26 cellular contexts compared by ENCODE assay signal in the genomic region with DNA sequence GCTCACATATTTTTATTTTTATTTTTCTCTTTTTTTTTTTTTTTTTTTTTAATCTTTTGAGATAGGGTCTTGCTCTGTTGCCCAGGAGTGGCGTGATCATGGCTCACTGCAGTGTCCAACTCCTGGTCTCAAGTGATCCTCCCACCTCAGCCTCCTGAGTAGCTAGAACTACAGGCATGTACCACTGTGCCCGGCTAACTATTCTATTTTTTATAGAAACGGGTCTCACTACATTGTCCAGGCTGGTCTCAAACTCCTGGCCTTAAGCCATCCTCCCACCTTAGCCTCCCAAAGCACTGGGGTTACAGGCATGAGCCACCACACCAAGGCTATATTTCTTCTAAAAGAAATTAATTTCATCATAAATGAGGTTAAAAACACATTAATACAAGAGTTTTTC. TPM values are rescaled to one million over a fixed set of nuclear protein-coding genes. Genes with fewer than 3 reads are reported as not detected.
A peak's percentile ranks its signal among the peaks of the same experiment; 100 is the strongest.
DNase-seq lines count a peak whose midpoint lies in the region; ATAC-seq, FAIRE-seq and TF ChIP-seq lines count a peak whose summit lies in the region.
"Had no signal": no experiment of that assay in that cellular context is flagged by ENCODE, and none has a peak within 500 bp of the region (broad histone marks: within the 10 kb centered on the region; RNA-seq: fewer than 3 reads in every experiment).

No MANE protein-coding gene starts in this region.

- H3K27ac Mint-ChIP-seq in WTC11 (no peak overlapping the region), immature natural killer cell (peak overlapping the region; percentile 17 to 98 (median 70))
- H3K27ac Mint-ChIP-seq: CD14-positive monocyte; CD4-positive, alpha-beta memory T cell; CD4-positive, CD25-positive, alpha-beta regulatory T cell had no signal

- no peak overlapping the region for H2AFZ ChIP-seq in K562 (ENCODE audit: low read depth, low read length)

- no peak for TF ChIP-seq EP300 in K562 (IDR thresholded peaks at IDR 0.05; ENCODE audit: low read length)

- H3K79me2 ChIP-seq in K562 (ENCODE audit: control insufficient read depth, insufficient read depth, low read length), result no peaks in the 10 kb centered on the region

- CTCF ChIA-PET in WTC11 (lab: Charles Lee), result no interaction called here
- CTCF ChIA-PET in K562 (lab: Yijun Ruan, JAX; ENCODE audit: low intra/inter-chr PET ratio), result interaction anchor here (0.6 kb wide), 1 partner anchor 32 kb away, joined by 3 read pairs; no protein-coding TSS in a partner anchor

- TF ChIP-seq RAD21 in K562 (CRISPR knock-in tag; conservative IDR thresholded peaks at IDR 0.05 in 1 of 2, IDR thresholded peaks at IDR 0.05 in 1 of 2), result no peak

- no peaks in the 10 kb centered on the region for H3K36me3 Mint-ChIP-seq in WTC11
- H3K36me3 Mint-ChIP-seq in immature natural killer cell, result peaks cover 15 to 27% (median 25%) of the 10 kb centered on the region in 3 donors

- no peak overlapping the region for H3K4me3 ChIP-seq in K562
- H3K4me3 ChIP-seq in coronary artery, result no peak overlapping the region
- H3K4me3 ChIP-seq: BLaER1, GM12878 had no signal

- H3K4me3 Mint-ChIP-seq in WTC11 (no peak overlapping the region), immature natural killer cell (no peak overlapping the region)
- H3K4me3 Mint-ChIP-seq: CD14-positive monocyte; CD4-positive, alpha-beta memory T cell; CD4-positive, CD25-positive, alpha-beta regulatory T cell; CD8-positive, alpha-beta memory T cell had no signal

- H3K27ac ChIP-seq in K562 (ENCODE audit: extremely low read depth, low read depth, low read length) (no peak overlapping the region), coronary artery (no peak overlapping the region)
- H3K27ac ChIP-seq: BLaER1 had no signal

- in situ Hi-C loops in K562 (cut with MboI), result no loop called here

- H3K4me1 ChIP-seq in K562 (replicated peaks in 1 of 2; ENCODE audit: control insufficient read depth in 2 of 2, insufficient read depth in 2 of 2, low read length in 2 of 2), result no peaks in the 10 kb centered on the region
- H3K4me1 ChIP-seq: BLaER1 had no signal

- no peak for FAIRE-seq in K562 (lab: Jason Lieb, UNC)
- FAIRE-seq: A204.1, GM12878, GM12892, GM18507 had no signal

- no TSS peak for BruUV-seq in K562 (replicated peaks; lab: Mats Ljungman, UMichigan)

- H3K36me3 ChIP-seq in K562 (ENCODE audit: control insufficient read depth, insufficient read depth, low read length), result peaks cover 15% of the 10 kb centered on the region; the same call in 2 of the 3 replicates
- H3K36me3 ChIP-seq: BE2C had no signal

- no peak for TF ChIP-seq POLR2A in K562 (conservative IDR thresholded peaks at IDR 0.05)

- DNase-seq in WTC11 (ENCODE audit: low spot score), result no peak
- no peak for DNase-seq in K562 (ENCODE audit: extremely low read depth in 1 of 4, low spot score in 3 of 4)
- no peak for DNase-seq in immature natural killer cell
- no peak for DNase-seq in coronary artery (ENCODE audit: low spot score)
- DNase-seq in NCI-H2171 (lab: John Stamatoyannopoulos, UW), result no peak
- DNase-seq: 8988T; ACHN; BE2C; C1 segment of cervical spinal cord; CD4-positive, alpha-beta memory T cell; CD4-positive, CD25-positive, alpha-beta regulatory T cell; CD8-positive, alpha-beta memory T cell; COR-L47; DMS 273 treated with DMSO at 0.1 percent for 48 hours; DMS153; DMS53; DMS79; DND-41; EL; GDM1 had no signal

- H3K4me2 ChIP-seq in K562 (ENCODE audit: insufficient read depth, low read length), result no peak overlapping the region
- H3K4me2 ChIP-seq: BLaER1 had no signal

- ATAC-seq in WTC11, result no peak
- ATAC-seq in K562, result no peak
- ATAC-seq: GM12878 had no signal

- H3K4me1 Mint-ChIP-seq in WTC11 (no peaks in the 10 kb centered on the region), immature natural killer cell (peaks cover 59 to 76% of the 10 kb centered on the region in 2 donors)
- H3K4me1 Mint-ChIP-seq: CD14-positive monocyte had no signal

- no peaks in the 10 kb centered on the region for H3K27me3 ChIP-seq in K562 (ENCODE audit: control insufficient read depth in 2 of 2, insufficient read depth in 2 of 2, low read length in 2 of 2)
- H3K27me3 ChIP-seq: BE2C, BLaER1 had no signal

- no peaks in the 10 kb centered on the region for H3K9me3 ChIP-seq in K562 (replicated peaks; ENCODE audit: control insufficient read depth, insufficient read depth, low read depth, low read length)
- H3K9me3 ChIP-seq: BE2C, BLaER1 had no signal

- no peak for TF ChIP-seq CTCF in WTC11 (IDR thresholded peaks at IDR 0.05)
- no peak for TF ChIP-seq CTCF in K562 (IDR thresholded peaks at IDR 0.05 in 2 of 3, conservative IDR thresholded peaks at IDR 0.05 in 1 of 3; ENCODE audit: insufficient read depth in 2 of 3, low read depth in 1 of 3, low read length in 3 of 3)
- no peak for TF ChIP-seq CTCF in coronary artery (IDR thresholded peaks at IDR 0.05)

- no peak overlapping the region for H3K9ac ChIP-seq in K562 (ENCODE audit: insufficient read depth in 1 of 2, low read depth in 2 of 2, low read length in 2 of 2)
- H3K9ac ChIP-seq: BLaER1 had no signal

- no peaks in the 10 kb centered on the region for H3K9me1 ChIP-seq in K562 (ENCODE audit: control insufficient read depth, insufficient read depth, low read length)

- intact Hi-C loops in K562 (cut with micrococcal nuclease), result no loop called here

- WGBS in K562 (ENCODE audit: insufficient coverage, low coverage, missing lambda C conversion rate), result 94% methylated on average over 3 of the region's 3 CpGs

- H4K20me1 ChIP-seq in K562 (replicated peaks; ENCODE audit: control insufficient read depth, insufficient read depth, low read length), result no peaks in the 10 kb centered on the region
- H4K20me1 ChIP-seq: BLaER1 had no signal

- POLR2A ChIA-PET in WTC11 (lab: Charles Lee), result no interaction called here
- POLR2A ChIA-PET in K562 (lab: Yijun Ruan, JAX), result interaction anchor here (1.5 kb wide), 1 partner anchor 9 kb away, joined by 6 read pairs; no protein-coding TSS in a partner anchor

- H3K9me3 Mint-ChIP-seq in WTC11 (no peaks in the 10 kb centered on the region), immature natural killer cell (no peaks in the 10 kb centered on the region)
- H3K9me3 Mint-ChIP-seq: CD14-positive monocyte; CD4-positive, alpha-beta memory T cell; CD4-positive, CD25-positive, alpha-beta regulatory T cell; CD8-positive, alpha-beta memory T cell had no signal

- H3K27me3 Mint-ChIP-seq in WTC11 (ENCODE audit: low read depth), result no peaks in the 10 kb centered on the region
- peaks cover 0 to 4% (median 0%) of the 10 kb centered on the region in 3 donors for H3K27me3 Mint-ChIP-seq in immature natural killer cell (ENCODE audit: low read depth in 3 of 3)
- H3K27me3 Mint-ChIP-seq: CD4-positive, alpha-beta memory T cell; CD4-positive, CD25-positive, alpha-beta regulatory T cell; CD8-positive, alpha-beta memory T cell had no signal

TF ChIP-seq in WTC11, 78 proteins besides CTCF, POLR2A, EP300 and RAD21 (continues in another document):
- TF ChIP-seq NFATC4 (CRISPR knock-in tag; IDR thresholded peaks at IDR 0.05) (no peak), CREB1 (CRISPR knock-in tag; IDR thresholded peaks at IDR 0.05) (no peak), ZNF121 (CRISPR knock-in tag; IDR thresholded peaks at IDR 0.05) (peak; percentile 61; the same call in 1 of the 2 replicates)

RNA-seq across cellular contexts. Expression of a gene that starts 45.9 kb away (rescaled TPM):
- total RNA-seq in WTC11 (2021) (37.6 to 43.4 TPM (median 39.2 TPM) in 3 replicates), K562 (2014; rRNA removed) (60.9 and 67.5 TPM in 2 replicates), K562 (2014; rRNA removed; fragmentation: Illumina TruSeq; extraction: Trizol) (42.6 and 47.1 TPM in 2 replicates), K562 (2015; rRNA removed; fragmentation: Illumina TruSeq; extraction: Trizol) (26.7 and 43.8 TPM in 2 replicates), K562 (2021) (48.9 and 51.4 TPM in 2 replicates)
- 4.5 and 5.4 TPM in 2 replicates for total RNA-seq in K562 (2011; cell fraction: chromatin; rRNA removed; ENCODE audit: low replicate concordance)
- 10.2 and 10.3 TPM in 2 replicates for total RNA-seq in K562 (2011; cell fraction: nucleolus; rRNA removed)
- total RNA-seq in K562 (2011; cell fraction: nucleoplasm; rRNA removed), result 10.8 and 23.1 TPM in 2 replicates
- polyA plus RNA-seq in K562 (2011; rRNA removed) (82.7 and 83.2 TPM in 2 replicates), K562 (2014; fragmentation: Illumina TruSeq; extraction: Trizol) (15.8 and 31.7 TPM in 2 replicates), K562 (2014; fragmentation: Nextera tagmentation; extraction: Ambion mirVana) (10 to 100 TPM; 32.9 to 46.6 TPM), K562 (2014; rRNA removed) (61.1 and 71.1 TPM in 2 replicates), immature natural killer cell (100 to 1,000 TPM in 1 of 3 donors, 10 to 100 TPM in 2; 50.0 to 116 (median 58.6) TPM)
- 76.4 and 103 TPM in 2 replicates for polyA plus RNA-seq in K562 (2011; cell fraction: cytosol; rRNA removed)
- 23.4 and 40.4 TPM in 2 replicates for polyA plus RNA-seq in K562 (2011; cell fraction: nucleus; rRNA removed)
- polyA plus RNA-seq in K562 (2012), result 47.2 and 87.1 TPM in 2 replicates
- polyA minus RNA-seq in K562 (2011; rRNA and poly(A)+ RNA removed), result 8.6 and 11.1 TPM in 2 replicates
- polyA minus RNA-seq in K562 (2011; cell fraction: cytosol; rRNA and poly(A)+ RNA removed), result 7.8 and 12.2 TPM in 2 replicates
- 4.7 and 7.3 TPM in 2 replicates for polyA minus RNA-seq in K562 (2011; cell fraction: nucleus; rRNA and poly(A)+ RNA removed)

RNA-seq across cellular contexts. Expression of a gene that starts 45.9 kb away (rescaled TPM):
- total RNA-seq in WTC11 (2021) (35.2 to 38.6 TPM (median 35.2 TPM) in 3 replicates), K562 (2014; rRNA removed) (35.4 and 36.1 TPM in 2 replicates), K562 (2014; rRNA removed; fragmentation: Illumina TruSeq; extraction: Trizol) (33.6 and 37.3 TPM in 2 replicates), K562 (2015; rRNA removed; fragmentation: Illumina TruSeq; extraction: Trizol) (38.9 and 41.1 TPM in 2 replicates), K562 (2021) (39.9 and 46.2 TPM in 2 replicates)
- total RNA-seq in K562 (2011; cell fraction: chromatin; rRNA removed; ENCODE audit: low replicate concordance), result 153 and 177 TPM in 2 replicates
- total RNA-seq in K562 (2011; cell fraction: nucleolus; rRNA removed), result 96.4 and 101 TPM in 2 replicates
- total RNA-seq in K562 (2011; cell fraction: nucleoplasm; rRNA removed), result 140 and 180 TPM in 2 replicates
- polyA plus RNA-seq in K562 (2011; rRNA removed) (59.4 and 63.0 TPM in 2 replicates), K562 (2014; fragmentation: Illumina TruSeq; extraction: Trizol) (44.9 and 49.8 TPM in 2 replicates), K562 (2014; fragmentation: Nextera tagmentation; extraction: Ambion mirVana) (10 to 100 TPM; 30.6 to 38.9 TPM), K562 (2014; rRNA removed) (35.5 and 49.5 TPM in 2 replicates), immature natural killer cell (1 to 10 TPM; 1.2 to 5.6 (median 4.2) TPM)
- 36.2 and 39.3 TPM in 2 replicates for polyA plus RNA-seq in K562 (2011; cell fraction: cytosol; rRNA removed)
- 103 and 125 TPM in 2 replicates for polyA plus RNA-seq in K562 (2011; cell fraction: nucleus; rRNA removed)
- 35.5 and 43.1 TPM in 2 replicates for polyA plus RNA-seq in K562 (2012)
- polyA minus RNA-seq in K562 (2011; rRNA and poly(A)+ RNA removed), result 65.4 and 67.6 TPM in 2 replicates
- polyA minus RNA-seq in K562 (2011; cell fraction: cytosol; rRNA and poly(A)+ RNA removed), result 22.3 and 36.6 TPM in 2 replicates
- polyA minus RNA-seq in K562 (2011; cell fraction: nucleus; rRNA and poly(A)+ RNA removed), result 46.7 and 67.0 TPM in 2 replicates
